In genomic region chr17:15271731-15272130, GRCh38 we compare ENCODE assay signal across 1 cellular context.
TF ChIP-seq lines count a peak whose summit lies in the region.

No MANE protein-coding gene starts in this region.

TF ChIP-seq in A549, 52 proteins besides CTCF, POLR2A, EP300 and RAD21 (continued from another document):
- TF ChIP-seq E2F6 (IDR thresholded peaks at IDR 0.05; ENCODE audit: borderline replicate concordance, low read depth) (no peak), PBX3 (IDR thresholded peaks at IDR 0.05) (no peak), ATOH8 (CRISPR knock-in tag; IDR thresholded peaks at IDR 0.05; ENCODE audit: low read depth) (no peak), CBX8 (IDR thresholded peaks at IDR 0.05) (no peak), ZNF302 (CRISPR knock-in tag; IDR thresholded peaks at IDR 0.05) (no peak), FOXS1 (CRISPR knock-in tag; IDR thresholded peaks at IDR 0.05) (no peak), HDAC2 (IDR thresholded peaks at IDR 0.05) (no peak), MAFK (IDR thresholded peaks at IDR 0.05; ENCODE audit: partially characterized antibody) (no peak), NPAS2 (CRISPR knock-in tag; IDR thresholded peaks at IDR 0.05; ENCODE audit: borderline replicate concordance) (no peak), FOSB (CRISPR knock-in tag; IDR thresholded peaks at IDR 0.05) (no peak), HOXB5 (CRISPR knock-in tag; IDR thresholded peaks at IDR 0.05) (no peak), HOXB13 (CRISPR knock-in tag; IDR thresholded peaks at IDR 0.05; ENCODE audit: low read depth) (no peak), CBX2 (IDR thresholded peaks at IDR 0.05; ENCODE audit: borderline replicate concordance, low read depth) (no peak), JUNB (IDR thresholded peaks at IDR 0.05) (no peak), ZSCAN20 (CRISPR knock-in tag; IDR thresholded peaks at IDR 0.05) (no peak)
